ENCODE assay signal across 19 cellular contexts in the genomic region with DNA sequence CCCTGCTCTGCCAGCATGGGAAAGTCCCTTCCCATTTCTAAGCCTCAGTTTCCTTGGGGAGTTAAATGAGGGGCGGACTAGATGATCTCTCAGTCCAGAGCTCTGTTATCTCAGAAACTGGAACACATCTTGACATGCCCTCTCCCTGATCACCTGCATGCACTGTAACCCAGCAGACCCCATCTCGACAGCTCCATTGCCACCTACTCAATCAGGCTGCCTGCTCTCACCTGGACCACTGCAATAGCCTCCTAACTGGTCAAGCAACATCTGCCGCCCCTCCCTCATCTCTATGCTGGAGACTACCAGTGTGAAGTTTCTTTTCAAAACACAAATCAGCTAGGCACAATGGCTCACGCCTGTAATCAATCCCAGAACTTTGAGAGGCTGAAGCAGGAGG. TPM values are rescaled to one million over a fixed set of nuclear protein-coding genes. Genes with fewer than 3 reads are reported as not detected.
DNase-seq lines count a peak whose midpoint lies in the region; TF ChIP-seq lines count a peak whose summit lies in the region.
"Had no signal": no experiment of that assay in that cellular context is flagged by ENCODE, and none has a peak within 500 bp of the region (broad histone marks: within the 10 kb centered on the region; RNA-seq: fewer than 3 reads in every experiment).

No MANE protein-coding gene starts in this region.

- peak; percentile 4 for DNase-seq in NCI-H748 (lab: John Stamatoyannopoulos, UW; ENCODE audit: unreplicated experiment)
- DNase-seq in NCI-H748 treated with DMSO at 0.1 percent for 48 hours (lab: John Stamatoyannopoulos, UW), result no peak
- DNase-seq in smooth muscle cell (lab: John Stamatoyannopoulos, UW; ENCODE audit: unreplicated experiment), result no peak
- no peak for DNase-seq in NOMO-1 treated with DMSO at 0.1 percent for 48 hours (lab: John Stamatoyannopoulos, UW; ENCODE audit: unreplicated experiment)
- no peak for DNase-seq in NCI-H2196 (lab: John Stamatoyannopoulos, UW; ENCODE audit: unreplicated experiment)
- DNase-seq in T-helper 2 cell treated with Interferon-gamma antibody and Interleukin-4, amounts not matched to agents 5 μg/mL and 100 μg/mL, for 36 hours (ENCODE audit: low spot score), result no peak
- DNase-seq: CD8-positive, alpha-beta T cell; COR-L47; DMS153; DMS79 treated with DMSO at 0.1 percent for 48 hours; EL; GDM1 had no signal

- no peaks in the 10 kb centered on the region for H3K9me3 Mint-ChIP-seq in brain
- H3K9me3 Mint-ChIP-seq in T-helper 2 cell treated with Interferon-gamma antibody and Interleukin-4, amounts not matched to agents 5 μg/mL and 100 μg/mL, for 36 hours, result no peaks in the 10 kb centered on the region
- H3K9me3 Mint-ChIP-seq: CD14-positive monocyte; CD8-positive, alpha-beta T cell had no signal

- H3K4me3 ChIP-seq in mesodermal cell (ENCODE audit: extremely low read depth, insufficient read depth, low read length, poor library complexity, severe bottlenecking) (no peak overlapping the region), smooth muscle cell (no peak overlapping the region)

- H3K4me1 Mint-ChIP-seq in brain, result peaks cover 52% of the 10 kb centered on the region
- no peaks in the 10 kb centered on the region for H3K4me1 Mint-ChIP-seq in T-helper 2 cell treated with Interferon-gamma antibody and Interleukin-4, amounts not matched to agents 5 μg/mL and 100 μg/mL, for 36 hours (ENCODE audit: low read depth)
- H3K4me1 Mint-ChIP-seq: CD14-positive monocyte had no signal

- H3K36me3 Mint-ChIP-seq in brain, result no peaks in the 10 kb centered on the region
- H3K36me3 Mint-ChIP-seq in T-helper 2 cell treated with Interferon-gamma antibody and Interleukin-4, amounts not matched to agents 5 μg/mL and 100 μg/mL, for 36 hours (ENCODE audit: low read depth), result no peaks in the 10 kb centered on the region
- H3K36me3 Mint-ChIP-seq: CD14-positive monocyte; CD8-positive, alpha-beta T cell had no signal

- H3K27ac Mint-ChIP-seq in brain, result peak overlapping the region in 4 of 5 experiments; percentile 15 to 85 (median 38)
- H3K27ac Mint-ChIP-seq in T-helper 2 cell treated with Interferon-gamma antibody and Interleukin-4, amounts not matched to agents 5 μg/mL and 100 μg/mL, for 36 hours, result no peak overlapping the region
- H3K27ac Mint-ChIP-seq: CD14-positive monocyte; CD8-positive, alpha-beta T cell had no signal

- H3K27ac ChIP-seq in mesodermal cell (ENCODE audit: low read depth, low read length, severe bottlenecking) (peak overlapping the region; percentile 59), smooth muscle cell (ENCODE audit: low read depth) (no peak overlapping the region)
- H3K27ac ChIP-seq: 22Rv1, HL-60 had no signal

- TF ChIP-seq CTCF in brain (conservative IDR thresholded peaks at IDR 0.05) (no peak), smooth muscle cell (IDR thresholded peaks at IDR 0.05; ENCODE audit: borderline replicate concordance, insufficient read depth, poor library complexity, severe bottlenecking) (no peak)

- peak overlapping the region; percentile 1 for H3K4me2 ChIP-seq in smooth muscle cell

- H3K9me3 ChIP-seq in mesodermal cell (ENCODE audit: control insufficient read depth, low read length) (no peaks in the 10 kb centered on the region), smooth muscle cell (replicated peaks; ENCODE audit: low read depth) (no peaks in the 10 kb centered on the region)

- no peak overlapping the region for H3K9ac ChIP-seq in smooth muscle cell (ENCODE audit: low read depth)

- WGBS in mesodermal cell (ENCODE audit: insufficient coverage in 2 of 2), 2 experiments, result 88 to 94% methylated on average over 4 of the region's 4 CpGs
- WGBS in smooth muscle cell (ENCODE audit: low lambda C conversion rate), result 87% methylated on average over 4 of the region's 4 CpGs

- H3F3A ChIP-seq in smooth muscle cell (ENCODE audit: low read depth), result no peaks in the 10 kb centered on the region

- H4K20me1 ChIP-seq in smooth muscle cell (ENCODE audit: low read depth), result no peaks in the 10 kb centered on the region

- H3K4me1 ChIP-seq in mesodermal cell (ENCODE audit: control insufficient read depth, insufficient read depth, low read length, poor library complexity, severe bottlenecking) (peaks cover 6% of the 10 kb centered on the region), smooth muscle cell (ENCODE audit: low read depth) (peaks cover 16% of the 10 kb centered on the region)

- H3K36me3 ChIP-seq in mesodermal cell (ENCODE audit: control insufficient read depth, insufficient read depth, low read length), result no peaks in the 10 kb centered on the region
- H3K36me3 ChIP-seq in smooth muscle cell (ENCODE audit: low read depth), result no peaks in the 10 kb centered on the region

- no peak overlapping the region for H2AFZ ChIP-seq in smooth muscle cell (ENCODE audit: low read depth)

- H3K79me2 ChIP-seq in smooth muscle cell (ENCODE audit: low read depth), result no peaks in the 10 kb centered on the region

- no peaks in the 10 kb centered on the region for H3K27me3 ChIP-seq in smooth muscle cell (ENCODE audit: low read depth)

- no peaks in the 10 kb centered on the region for H3K27me3 Mint-ChIP-seq in brain
- no peaks in the 10 kb centered on the region for H3K27me3 Mint-ChIP-seq in T-helper 2 cell treated with Interferon-gamma antibody and Interleukin-4, amounts not matched to agents 5 μg/mL and 100 μg/mL, for 36 hours (ENCODE audit: low read depth)

- H3K4me3 Mint-ChIP-seq in brain, result no peak overlapping the region
- H3K4me3 Mint-ChIP-seq in T-helper 2 cell treated with Interferon-gamma antibody and Interleukin-4, amounts not matched to agents 5 μg/mL and 100 μg/mL, for 36 hours, result no peak overlapping the region
- H3K4me3 Mint-ChIP-seq: CD14-positive monocyte; CD8-positive, alpha-beta T cell had no signal

RNA-seq across cellular contexts. Expression of gene LRRC55, which starts 22.1 kb away (rescaled TPM):
- polyA plus RNA-seq in brain (ENCODE audit: insufficient read depth, low read depth, low replicate concordance) (0.97 TPM), smooth muscle cell (0.04 and 0.10 TPM in 2 replicates)
- polyA plus RNA-seq in mesodermal cell (2013, experiment 1 of 2), result 1.4 TPM
- polyA plus RNA-seq in mesodermal cell (2013, experiment 2 of 2), result 1.2 TPM
- total RNA-seq in smooth muscle cell, result 0.18 TPM in 1 of 2 replicates, not detected in the other
- total RNA-seq: CD8-positive, alpha-beta T cell; H4 had no signal
- polyA plus RNA-seq: BJ, CD14-positive monocyte had no signal

RNA-seq across cellular contexts. Expression of gene APLNR, which starts 33.2 kb away (rescaled TPM):
- polyA plus RNA-seq in brain (ENCODE audit: insufficient read depth, low read depth, low replicate concordance) (47.9 TPM), smooth muscle cell (121 and 214 TPM in 2 replicates)
- 225 TPM for polyA plus RNA-seq in mesodermal cell (2013, experiment 1 of 2)
- 239 TPM for polyA plus RNA-seq in mesodermal cell (2013, experiment 2 of 2)
- total RNA-seq in smooth muscle cell, result 98.5 and 103 TPM in 2 replicates
- total RNA-seq: CD8-positive, alpha-beta T cell had no signal
- polyA plus RNA-seq: BJ, CD14-positive monocyte had no signal
